9 cellular contexts compared by ENCODE assay signal in genomic region chr22:24136533-24136932, GRCh38. TPM values are rescaled to one million over a fixed set of nuclear protein-coding genes. Genes with fewer than 3 reads are reported as not detected.
A peak's percentile ranks its signal among the peaks of the same experiment; 100 is the strongest.
DNase-seq lines count a peak whose midpoint lies in the region; ATAC-seq, FAIRE-seq and TF ChIP-seq lines count a peak whose summit lies in the region.
"Not testable (repeated sequence)": the region's sequence is repeated elsewhere in the genome, so short reads cannot be mapped to it uniquely, and the experiment has no call there.
"Had no signal": no experiment of that assay in that cellular context is flagged by ENCODE, and none has a peak within 500 bp of the region (broad histone marks: within the 10 kb centered on the region; RNA-seq: fewer than 3 reads in every experiment).

No MANE protein-coding gene starts in this region.

- H3K36me3 Mint-ChIP-seq in T-helper 17 cell (ENCODE audit: low read depth) = not testable (repeated sequence)
- H3K36me3 Mint-ChIP-seq in activated naive CD8-positive, alpha-beta T cell treated with anti-CD3 and anti-CD28 coated beads for 36 hours = peaks cover 27% of the 10 kb centered on the region
- peaks cover 0 to 27% (median 17%) of the 10 kb centered on the region in 5 donors for H3K36me3 Mint-ChIP-seq in naive thymus-derived CD4-positive, alpha-beta T cell

- not testable (repeated sequence) for H3K27me3 ChIP-seq in naive thymus-derived CD4-positive, alpha-beta T cell (ENCODE audit: control insufficient read depth in 2 of 2, insufficient read depth in 2 of 2, low read length in 2 of 2); osteoblast (ENCODE audit: insufficient read depth, low read length); stomach smooth muscle (ENCODE audit: control insufficient read depth in 1 of 2, insufficient read depth in 2 of 2, low read length in 2 of 2)

- peaks cover 22% of the 10 kb centered on the region for H4K20me1 ChIP-seq in osteoblast (ENCODE audit: insufficient read depth, low read length)

- not testable (repeated sequence) for H3K79me2 ChIP-seq in osteoblast (ENCODE audit: insufficient read depth, low read length)

- H3K27ac ChIP-seq in naive thymus-derived CD4-positive, alpha-beta T cell (ENCODE audit: low read depth, low read length); osteoblast (ENCODE audit: low read depth, low read length): not testable (repeated sequence)
- peak overlapping the region; percentile 24 for H3K27ac ChIP-seq in stomach smooth muscle (ENCODE audit: low read length)

- not testable (repeated sequence) for H3K27me3 Mint-ChIP-seq in T-helper 17 cell; activated naive CD8-positive, alpha-beta T cell treated with anti-CD3 and anti-CD28 coated beads for 36 hours; naive thymus-derived CD4-positive, alpha-beta T cell

- H3K4me2 ChIP-seq in osteoblast (ENCODE audit: insufficient read depth, low read length) = not testable (repeated sequence)

- peak; percentile 5 for FAIRE-seq in urothelium cell line (lab: Jason Lieb, UNC)

- POLR2A ChIA-PET in naive thymus-derived CD4-positive, alpha-beta T cell (lab: Charles Lee) = interaction anchor here (1.7 to 19.7 kb wide), 2 partner anchors 9 to 23 kb away, joined by 7 to 296 read pairs; no protein-coding TSS in a partner anchor

- DNase-seq in T-helper 17 cell; activated naive CD8-positive, alpha-beta T cell treated with anti-CD3 and anti-CD28 coated beads for 36 hours; naive thymus-derived CD4-positive, alpha-beta T cell; urothelium cell line (ENCODE audit: low spot score): not testable (repeated sequence)
- peak; percentile 10 for DNase-seq in osteoblast (ENCODE audit: insufficient read length, low spot score, missing footprints)

- H3K4me3 Mint-ChIP-seq in T-helper 17 cell = peak overlapping the region; percentile 41
- not testable (repeated sequence) for H3K4me3 Mint-ChIP-seq in activated naive CD8-positive, alpha-beta T cell treated with anti-CD3 and anti-CD28 coated beads for 36 hours
- H3K4me3 Mint-ChIP-seq in naive thymus-derived CD4-positive, alpha-beta T cell = peak overlapping the region in 1 of 10 donors; percentile 2

- H3K9me3 ChIP-seq in T-helper 17 cell (ENCODE audit: control insufficient read depth, low read length, poor library complexity, severe bottlenecking); naive thymus-derived CD4-positive, alpha-beta T cell (ENCODE audit: control insufficient read depth in 2 of 3, low read length in 3 of 3); osteoblast (ENCODE audit: low read depth, low read length); stomach smooth muscle (ENCODE audit: control insufficient read depth in 2 of 2, low read length in 2 of 2): not testable (repeated sequence)

- H3K4me1 ChIP-seq in naive thymus-derived CD4-positive, alpha-beta T cell (ENCODE audit: control insufficient read depth in 2 of 2, insufficient read depth in 2 of 2, low read length in 2 of 2) = peaks cover 19 to 38% of the 10 kb centered on the region in 2 donors
- H3K4me1 ChIP-seq in osteoblast (ENCODE audit: insufficient read depth, low read length) = peaks cover 13% of the 10 kb centered on the region
- peaks cover 45% of the 10 kb centered on the region for H3K4me1 ChIP-seq in stomach smooth muscle (ENCODE audit: control insufficient read depth, insufficient read depth, low read length)

- peaks cover 0 to 35% (median 0%) of the 10 kb centered on the region in 3 experiments for H3K36me3 ChIP-seq in naive thymus-derived CD4-positive, alpha-beta T cell (ENCODE audit: control insufficient read depth in 2 of 3, insufficient read depth in 3 of 3, low read length in 3 of 3)
- not testable (repeated sequence) for H3K36me3 ChIP-seq in osteoblast (ENCODE audit: insufficient read depth, low read length); stomach smooth muscle (ENCODE audit: control insufficient read depth in 2 of 2, insufficient read depth in 2 of 2, low read length in 2 of 2)

- not testable (repeated sequence) for H3K4me3 ChIP-seq in naive thymus-derived CD4-positive, alpha-beta T cell (ENCODE audit: low read length); osteoblast (ENCODE audit: insufficient read depth, low read length); stomach smooth muscle (ENCODE audit: low read length in 2 of 2)

- not testable (repeated sequence) for H3K9me3 Mint-ChIP-seq in activated naive CD8-positive, alpha-beta T cell treated with anti-CD3 and anti-CD28 coated beads for 36 hours; naive thymus-derived CD4-positive, alpha-beta T cell

- peaks cover 21% of the 10 kb centered on the region for H3K4me1 Mint-ChIP-seq in T-helper 17 cell
- peaks cover 55% of the 10 kb centered on the region for H3K4me1 Mint-ChIP-seq in activated naive CD8-positive, alpha-beta T cell treated with anti-CD3 and anti-CD28 coated beads for 36 hours
- peaks cover 22 to 61% (median 50%) of the 10 kb centered on the region in 7 donors for H3K4me1 Mint-ChIP-seq in naive thymus-derived CD4-positive, alpha-beta T cell

- H3K27ac Mint-ChIP-seq in T-helper 17 cell = not testable (repeated sequence)
- H3K27ac Mint-ChIP-seq in activated naive CD8-positive, alpha-beta T cell treated with anti-CD3 and anti-CD28 coated beads for 36 hours = peak overlapping the region; percentile 16
- H3K27ac Mint-ChIP-seq in naive thymus-derived CD4-positive, alpha-beta T cell = peak overlapping the region in 5 of 9 donors; percentile 13 to 94 (median 46)

- CTCF ChIA-PET in naive thymus-derived CD4-positive, alpha-beta T cell (lab: Charles Lee) = interaction anchor here (0.6 to 6.7 kb wide), 3 partner anchors 19 to 100 kb away, joined by 3 to 109 read pairs (median 93); no protein-coding TSS in a partner anchor

- intact Hi-C loops in naive thymus-derived CD4-positive, alpha-beta T cell (cut with micrococcal nuclease) = loop anchor here in 1 of 2 donors (10.0 kb wide), 1 partner anchor 152 kb away; the partner anchor contains the start of gene GSTT2

- not testable (repeated sequence) for H2AFZ ChIP-seq in osteoblast (ENCODE audit: low read length)

- TF ChIP-seq CTCF in osteoblast (IDR thresholded peaks at IDR 0.05; ENCODE audit: extremely low read depth, low read depth, low read length) = not testable (repeated sequence)

- H3K9ac ChIP-seq in stomach smooth muscle (ENCODE audit: low read length in 2 of 2) = not testable (repeated sequence)

- ATAC-seq in T-helper 17 cell; naive thymus-derived CD4-positive, alpha-beta T cell: not testable (repeated sequence)

RNA-seq across cellular contexts. Expression of gene SUSD2, which starts 44.8 kb away (rescaled TPM):
- total RNA-seq in T-helper 17 cell = 1 to 10 TPM in 1 of 2 donors, under 1 TPM in 1; 0.80 to 1.1 TPM
- total RNA-seq in activated naive CD8-positive, alpha-beta T cell treated with anti-CD3 and anti-CD28 coated beads for 36 hours = under 1 TPM; 0.56 to 0.80 TPM
- total RNA-seq in naive thymus-derived CD4-positive, alpha-beta T cell = 1 to 10 TPM; 1.0 to 2.3 (median 1.7) TPM
- under 1 TPM in 1 of 2 donors, not detected in 1; 0.40 TPM for polyA plus RNA-seq in naive thymus-derived CD4-positive, alpha-beta T cell
- total RNA-seq in osteoblast = 0.72 and 2.4 TPM in 2 replicates
- total RNA-seq: G401 had no signal
- polyA plus RNA-seq: CD14-positive monocyte; CD8-positive, alpha-beta memory T cell had no signal
